20 cellular contexts compared by ENCODE assay signal in genomic region chr10:35007858-35008301, GRCh38.
A peak's percentile ranks its signal among the peaks of the same experiment; 100 is the strongest.
DNase-seq lines count a peak whose midpoint lies in the region; ATAC-seq, FAIRE-seq and TF ChIP-seq lines count a peak whose summit lies in the region.
"Had no signal": no experiment of that assay in that cellular context is flagged by ENCODE, and none has a peak within 500 bp of the region (broad histone marks: within the 10 kb centered on the region; RNA-seq: fewer than 3 reads in every experiment).

No MANE protein-coding gene starts in this region.

- no peak overlapping the region for H3K4me3 Mint-ChIP-seq in H9
- no peak overlapping the region for H3K4me3 Mint-ChIP-seq in T-cell
- no peak overlapping the region for H3K4me3 Mint-ChIP-seq in CD4-positive, alpha-beta memory T cell
- H3K4me3 Mint-ChIP-seq: activated naive CD8-positive, alpha-beta T cell; activated T-cell treated with anti-CD3 and anti-CD28 coated beads, Interleukin-2, amount 50 U/mL, for 24 hours had no signal

- H3K23ac ChIP-seq in H9 (ENCODE audit: insufficient read length, low read depth, low read length), result no peak overlapping the region

- H3K36me3 ChIP-seq in CD4-positive, alpha-beta memory T cell (ENCODE audit: insufficient read depth, low read length), result peaks cover 9% of the 10 kb centered on the region
- H3K36me3 ChIP-seq in HepG2 (replicated peaks in 1 of 2; ENCODE audit: control insufficient read depth in 1 of 2, insufficient read depth in 2 of 2, low read length in 2 of 2), result peaks cover 3 to 33% of the 10 kb centered on the region in 2 experiments; a peak in 3 of 5 replicates

- no peak for TF ChIP-seq CTCF in H9 (conservative IDR thresholded peaks at IDR 0.05)
- TF ChIP-seq CTCF in HepG2 (CRISPR knock-in tag; IDR thresholded peaks at IDR 0.05), result no peak

- POLR2A ChIA-PET in T-cell (lab: Charles Lee) (no interaction called here), HepG2 (lab: Yijun Ruan, JAX) (no interaction called here)
- POLR2A ChIA-PET in CD4-positive, alpha-beta memory T cell (lab: Charles Lee; ENCODE audit: partially characterized antibody), result no interaction called here

- H3K27me3 ChIP-seq in H9 (ENCODE audit: insufficient read depth, low read length), result no peaks in the 10 kb centered on the region
- no peaks in the 10 kb centered on the region for H3K27me3 ChIP-seq in CD4-positive, alpha-beta memory T cell (ENCODE audit: insufficient read depth, low read length)
- H3K27me3 ChIP-seq in HepG2 (ENCODE audit: control insufficient read depth in 1 of 2, insufficient read depth in 2 of 2, low read length in 2 of 2), result no peaks in the 10 kb centered on the region
- H3K27me3 ChIP-seq: dorsolateral prefrontal cortex, esophagus squamous epithelium had no signal

- H4K91ac ChIP-seq in H9 (ENCODE audit: insufficient read length, low read depth, low read length), result no peak overlapping the region

- H3K36me3 Mint-ChIP-seq in H9 (ENCODE audit: insufficient read depth in 1 of 3, low read depth in 3 of 3) (peaks cover 5 to 24% (median 23%) of the 10 kb centered on the region in 3 experiments; a peak in 5 of 7 replicates), T-cell (peaks cover 46% of the 10 kb centered on the region)
- H3K36me3 Mint-ChIP-seq in CD4-positive, alpha-beta memory T cell, result peaks cover 36 to 50% of the 10 kb centered on the region in 2 donors

- H3K4me3 ChIP-seq in CD4-positive, alpha-beta memory T cell (ENCODE audit: low read length in 2 of 2), result no peak overlapping the region
- H3K4me3 ChIP-seq in HepG2 (replicated peaks in 1 of 3; ENCODE audit: insufficient read depth in 1 of 3, low read depth in 2 of 3, low read length in 3 of 3), result no peak overlapping the region
- H3K4me3 ChIP-seq: dorsolateral prefrontal cortex, esophagus squamous epithelium, GM12878, left ventricle myocardium inferior, PC-9, smooth muscle cell, thoracic aorta had no signal

- no peak for FAIRE-seq in HepG2 (lab: Jason Lieb, UNC)
- FAIRE-seq: bronchial epithelial cell, GM12878 had no signal

- H2BK12ac ChIP-seq in H9 (ENCODE audit: insufficient read length, low read depth, low read length), result no peak overlapping the region

- TF ChIP-seq RAD21 in HepG2 (CRISPR knock-in tag; IDR thresholded peaks at IDR 0.05), result no peak

- H2AK5ac ChIP-seq in H9 (ENCODE audit: insufficient read length, low read length), result no peak overlapping the region

- no peaks in the 10 kb centered on the region for H4K20me1 ChIP-seq in H9 (ENCODE audit: control insufficient read depth, insufficient read depth, insufficient read length)
- no peaks in the 10 kb centered on the region for H4K20me1 ChIP-seq in HepG2 (ENCODE audit: insufficient read depth, low read length)

- no peak overlapping the region for H2BK20ac ChIP-seq in H9 (ENCODE audit: low read depth, low read length, poor library complexity, severe bottlenecking)

- no TSS peak for BruUV-seq in HepG2 (replicated peaks; lab: Mats Ljungman, UMichigan)

- no peak overlapping the region for H2BK5ac ChIP-seq in H9 (ENCODE audit: insufficient read length, low read length)

- H3K9ac ChIP-seq in H9 (ENCODE audit: extremely low read depth, insufficient read length, low read length) (no peak overlapping the region), HepG2 (ENCODE audit: insufficient read depth, low read depth, low read length) (no peak overlapping the region)

- H4K8ac ChIP-seq in H9 (replicated peaks; ENCODE audit: insufficient read length, low read depth, low read length), result no peak overlapping the region

- H3K79me1 ChIP-seq in H9 (ENCODE audit: insufficient read depth, low read depth, low read length, poor library complexity, severe bottlenecking), result no peaks in the 10 kb centered on the region

- CTCF ChIA-PET in T-cell (lab: Charles Lee) (no interaction called here), HepG2 (lab: Yijun Ruan, JAX; ENCODE audit: low intra/inter-chr PET ratio, low total read pairs) (no interaction called here)
- CTCF ChIA-PET in CD4-positive, alpha-beta memory T cell (lab: Charles Lee; ENCODE audit: partially characterized antibody), result no interaction called here

- in situ Hi-C loops in HepG2 (cut with HindIII; ENCODE audit: extremely low pct_ligation_motif_present, low pct_unique_long_range_greater_than_20kb), result no loop called here

- H3K9me3 ChIP-seq in H9 (ENCODE audit: control insufficient read depth, low read depth, low read length) (no peaks in the 10 kb centered on the region), HepG2 (ENCODE audit: low read length) (no peaks in the 10 kb centered on the region)
- no peaks in the 10 kb centered on the region for H3K9me3 ChIP-seq in CD4-positive, alpha-beta memory T cell (ENCODE audit: control insufficient read depth in 1 of 2, low read length in 2 of 2)
- H3K9me3 ChIP-seq: esophagus squamous epithelium, left ventricle myocardium inferior, thoracic aorta had no signal

- H3K23me2 ChIP-seq in H9 (ENCODE audit: insufficient read length, low read depth, low read length, poor library complexity, severe bottlenecking), result no peaks in the 10 kb centered on the region

- H3K79me2 ChIP-seq in H9 (ENCODE audit: insufficient read depth, low read length) (no peaks in the 10 kb centered on the region), HepG2 (ENCODE audit: insufficient read depth, low read length) (no peaks in the 10 kb centered on the region)

- H4K5ac ChIP-seq in H9 (ENCODE audit: insufficient read length, low read depth, low read length), result no peak overlapping the region

- H3K4me2 ChIP-seq in H9 (ENCODE audit: insufficient read depth, insufficient read length, low read length) (no peak overlapping the region), HepG2 (ENCODE audit: low read depth, low read length) (no peak overlapping the region)
- H3K4me2 ChIP-seq: PC-9, smooth muscle cell had no signal

- no CpG with 5 or more reads among the region's 4 CpGs for WGBS in H9 (ENCODE audit: extremely low coverage, insufficient read length, low lambda C conversion rate)
- 96% methylated on average over 4 of the region's 4 CpGs for WGBS in HepG2 (ENCODE audit: low lambda C conversion rate)

- TF ChIP-seq EP300 in HepG2 (IDR thresholded peaks at IDR 0.05; ENCODE audit: low read depth in 2 of 2, low read length in 2 of 2), result no peak
- no peak for TF ChIP-seq EP300 in HepG2 (CRISPR knock-in tag; IDR thresholded peaks at IDR 0.05; ENCODE audit: borderline replicate concordance)

- H3K27ac ChIP-seq in H9 (ENCODE audit: insufficient read length, low read depth, low read length) (no peak overlapping the region), HepG2 (ENCODE audit: extremely low read length, insufficient read depth, low read length) (no peak overlapping the region)
- no peak overlapping the region for H3K27ac ChIP-seq in CD4-positive, alpha-beta memory T cell (ENCODE audit: low read depth, low read length)
- H3K27ac ChIP-seq: dorsolateral prefrontal cortex, esophagus squamous epithelium, left ventricle myocardium inferior, PC-9, thoracic aorta had no signal

- no peak overlapping the region for H3T11ph ChIP-seq in H9 (ENCODE audit: low read length)

- no peak overlapping the region for H2AFZ ChIP-seq in H9 (ENCODE audit: low read length)
- no peak overlapping the region for H2AFZ ChIP-seq in HepG2 (ENCODE audit: low read length)
- H2AFZ ChIP-seq: PC-9 had no signal

- ATAC-seq in T-cell (replicated peaks in 1 of 4) (no peak), GM21390 (IDR thresholded peaks at IDR 0.05; ENCODE audit: unreplicated experiment) (no peak), HG03045 (IDR thresholded peaks at IDR 0.05; ENCODE audit: unreplicated experiment) (no peak), HepG2 (no peak; the same call in 2 of the 3 replicates)
- ATAC-seq: GM12878 had no signal

- H3K27me3 Mint-ChIP-seq in H9 (ENCODE audit: low read depth) (no peaks in the 10 kb centered on the region), T-cell (no peaks in the 10 kb centered on the region)
- no peaks in the 10 kb centered on the region for H3K27me3 Mint-ChIP-seq in CD4-positive, alpha-beta memory T cell
- H3K27me3 Mint-ChIP-seq: activated naive CD8-positive, alpha-beta T cell; activated T-cell treated with anti-CD3 and anti-CD28 coated beads, Interleukin-2, amount 50 U/mL, for 24 hours had no signal

- H3K9me3 Mint-ChIP-seq in H9 (no peaks in the 10 kb centered on the region), T-cell (no peaks in the 10 kb centered on the region)
- no peaks in the 10 kb centered on the region for H3K9me3 Mint-ChIP-seq in CD4-positive, alpha-beta memory T cell
- H3K9me3 Mint-ChIP-seq: activated T-cell treated with anti-CD3 and anti-CD28 coated beads, Interleukin-2, amount 50 U/mL, for 24 hours had no signal

- H2BK120ac ChIP-seq in H9 (ENCODE audit: low read depth, low read length, poor library complexity, severe bottlenecking), result no peak overlapping the region

- no peak overlapping the region for H3K4ac ChIP-seq in H9 (ENCODE audit: low read depth, low read length)

- intact Hi-C loops in CD4-positive, alpha-beta memory T cell (cut with micrococcal nuclease), result no loop called here
- intact Hi-C loops in HepG2 (cut with micrococcal nuclease; ENCODE audit: unreplicated experiment), result no loop called here

- no peak overlapping the region for H2BK15ac ChIP-seq in H9 (ENCODE audit: low read depth, low read length)

- DNase-seq in H9 (no peak), T-cell (no peak), iris pigment epithelial cell (ENCODE audit: low read depth) (peak; percentile 49), HepG2 (ENCODE audit: low spot score) (no peak)
- no peak for DNase-seq in CD4-positive, alpha-beta memory T cell
- DNase-seq: activated CD4-positive, alpha-beta T cell treated with anti-CD3 and anti-CD28 coated beads, Interleukin-2, amount 50 U/mL, for 4 hours; activated T-cell treated with anti-CD3 and anti-CD28 coated beads, Interleukin-2, amount 50 U/mL, for 24 hours; dorsolateral prefrontal cortex; esophagus squamous epithelium; left ventricle myocardium inferior; NCI-H2029; NCI-H526 treated with DMSO at 0.1 percent for 48 hours; PC-9 had no signal

- H3K56ac ChIP-seq in H9 (ENCODE audit: insufficient read length, low read depth, low read length), result no peak overlapping the region

- peaks cover 26 to 32% of the 10 kb centered on the region in 2 experiments for H3K4me1 Mint-ChIP-seq in H9
- H3K4me1 Mint-ChIP-seq in T-cell, result peaks cover 11 to 15% (median 14%) of the 10 kb centered on the region in 3 donors
- H3K4me1 Mint-ChIP-seq in CD4-positive, alpha-beta memory T cell, result peaks cover 2 to 14% (median 10%) of the 10 kb centered on the region in 4 donors

- H3K4me1 ChIP-seq in H9 (ENCODE audit: insufficient read depth, low read length), result peaks cover 2% of the 10 kb centered on the region
- H3K4me1 ChIP-seq in CD4-positive, alpha-beta memory T cell (ENCODE audit: insufficient read depth, low read length), result peaks cover 10% of the 10 kb centered on the region
- no peaks in the 10 kb centered on the region for H3K4me1 ChIP-seq in HepG2 (ENCODE audit: insufficient read depth, low read length)
- H3K4me1 ChIP-seq: esophagus squamous epithelium, left ventricle myocardium inferior had no signal

- H3K27ac Mint-ChIP-seq in H9 (peak overlapping the region in 2 of 3 experiments; percentile 1 to 20; a peak in 2 of 7 replicates), T-cell (peak overlapping the region; percentile 1 to 75)
- H3K27ac Mint-ChIP-seq in CD4-positive, alpha-beta memory T cell, result peak overlapping the region in 3 of 7 donors; percentile 29 to 89 (median 73)
- H3K27ac Mint-ChIP-seq: activated naive CD8-positive, alpha-beta T cell; activated T-cell treated with anti-CD3 and anti-CD28 coated beads, Interleukin-2, amount 50 U/mL, for 24 hours had no signal

- H3K18ac ChIP-seq in H9 (ENCODE audit: insufficient read length, low read depth, low read length), result no peak overlapping the region

- H3K14ac ChIP-seq in H9 (ENCODE audit: insufficient read depth, low read length), result no peak overlapping the region

- no peak for TF ChIP-seq POLR2A in HepG2 (IDR thresholded peaks at IDR 0.05; ENCODE audit: insufficient read depth in 1 of 2, low read depth in 2 of 2, low read length in 2 of 2)
